Comparison of ENCODE assay signal across 8 cellular contexts in the genomic region with DNA sequence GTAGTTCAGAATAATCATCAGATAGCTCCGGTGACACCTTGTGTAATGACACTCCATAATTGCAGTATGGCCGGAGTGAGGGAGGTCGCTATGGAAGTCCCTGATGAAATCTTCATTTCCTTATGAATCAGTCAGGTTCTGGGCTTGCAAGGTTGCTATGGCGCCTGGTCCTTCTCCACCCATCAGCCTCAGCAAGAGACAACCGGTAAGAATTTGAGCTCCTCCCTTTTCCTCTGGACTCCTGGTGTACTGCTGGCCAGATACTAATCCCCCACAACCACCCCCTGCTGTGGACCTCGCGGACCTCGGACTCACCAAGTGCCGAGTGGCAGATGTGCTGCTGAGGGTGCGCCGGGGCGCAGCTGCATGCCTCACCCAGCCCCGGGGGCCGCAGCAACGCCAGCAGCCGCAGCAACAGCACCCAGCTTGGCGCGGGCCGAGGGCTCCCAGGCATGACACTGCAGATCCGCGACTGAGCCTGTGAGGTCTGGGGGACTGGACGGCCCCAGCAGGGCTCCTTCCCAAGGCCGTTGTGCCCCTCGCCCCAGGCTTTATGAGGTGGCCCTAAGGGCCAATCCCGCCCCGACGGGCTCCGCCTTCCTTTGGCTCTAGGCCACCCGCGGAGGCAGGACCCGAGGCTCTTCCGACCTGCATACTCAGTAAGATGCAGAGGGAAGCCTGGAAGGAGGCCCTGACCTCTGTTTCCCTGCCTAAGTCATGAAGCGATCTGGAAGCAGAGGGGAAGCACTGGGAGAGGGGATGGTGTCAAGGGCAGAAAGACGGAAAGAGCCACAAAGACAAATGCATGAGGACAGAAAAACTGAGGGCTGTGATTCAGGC. TPM values are rescaled to one million over a fixed set of nuclear protein-coding genes. Genes with fewer than 3 reads are reported as not detected.
A peak's percentile ranks its signal among the peaks of the same experiment; 100 is the strongest.
DNase-seq lines count a peak whose midpoint lies in the region; ATAC-seq and TF ChIP-seq lines count a peak whose summit lies in the region.

Gene TIMP4 (minus strand): TSS at position 526 of the 840 bp plus-strand sequence. CDS start 72 bp downstream, at position 454.

- ATAC-seq in GM23338 = peak; percentile 75
- ATAC-seq in gastrocnemius medialis = peak; percentile 12 to 33
- no peak for ATAC-seq in GM21717 (IDR thresholded peaks at IDR 0.05; ENCODE audit: unreplicated experiment)
- no peak for ATAC-seq in T-cell (replicated peaks in 1 of 4)

- TF ChIP-seq CTCF in GM23338 (conservative IDR thresholded peaks at IDR 0.05; ENCODE audit: low read depth in 2 of 2) = no peak
- no peak for TF ChIP-seq CTCF in gastrocnemius medialis (IDR thresholded peaks at IDR 0.05 in 4 of 5, conservative IDR thresholded peaks at IDR 0.05 in 1 of 5)

- no peaks in the 10 kb centered on the region for H3K27me3 ChIP-seq in GM23338 (ENCODE audit: insufficient read depth)
- H3K27me3 ChIP-seq in gastrocnemius medialis = no peaks in the 10 kb centered on the region

- peak; percentile 68 for DNase-seq in GM23338 (ENCODE audit: low spot score)
- peak; percentile 51 for DNase-seq in iPS DF 4.7 (ENCODE audit: extremely low read depth, low spot score)
- peak; percentile 9 to 54 for DNase-seq in gastrocnemius medialis
- no peak for DNase-seq in DMS 273 (lab: John Stamatoyannopoulos, UW; ENCODE audit: unreplicated experiment)
- DNase-seq in SHP77 treated with DMSO at 0.1 percent for 48 hours (lab: John Stamatoyannopoulos, UW) = no peak
- no peak for DNase-seq in T-cell

- H3K27ac Mint-ChIP-seq in GM23338 = peak within 1 kb of the TSS; percentile 90
- no peak within 1 kb of the TSS for H3K27ac Mint-ChIP-seq in T-cell

- H3K36me3 ChIP-seq in GM23338 (ENCODE audit: insufficient read depth) = no peaks in the 10 kb centered on the region; the same call in 1 of the 2 replicates
- no peaks in the 10 kb centered on the region for H3K36me3 ChIP-seq in gastrocnemius medialis

- H3K27me3 Mint-ChIP-seq in GM23338 (ENCODE audit: insufficient read depth, low read depth, poor library complexity) (peaks cover 5% of the 10 kb centered on the region), T-cell (peaks cover 7 to 23% of the 10 kb centered on the region in 2 donors)

- H3K9me3 Mint-ChIP-seq in GM23338 (no peaks in the 10 kb centered on the region), T-cell (no peaks in the 10 kb centered on the region)

- POLR2A ChIA-PET in T-cell (lab: Charles Lee) = no interaction called here

- H3K4me3 ChIP-seq in GM23338 (peak within 1 kb of the TSS; percentile 51), gastrocnemius medialis (peak within 1 kb of the TSS; percentile 53 to 70 (median 58))

- H4K20me1 ChIP-seq in GM23338 (replicated peaks; ENCODE audit: insufficient read depth) = no peaks in the 10 kb centered on the region

- TF ChIP-seq POLR2A in gastrocnemius medialis (IDR thresholded peaks at IDR 0.05) = peak in 1 of 2 donors; percentile 67

- H3K27ac ChIP-seq in GM23338 (ENCODE audit: low read depth) (peak within 1 kb of the TSS; percentile 92), adipose tissue (ENCODE audit: low read depth, low read length) (no peak within 1 kb of the TSS), gastrocnemius medialis (peak within 1 kb of the TSS; percentile 62 to 76 (median 74))

- no peaks in the 10 kb centered on the region for H3K79me2 ChIP-seq in GM23338 (replicated peaks; ENCODE audit: insufficient read depth)

- H3K4me3 Mint-ChIP-seq in GM23338 (peak within 1 kb of the TSS; percentile 64), T-cell (peak within 1 kb of the TSS in 1 of 3 donors; percentile 29)

- CTCF ChIA-PET in T-cell (lab: Charles Lee) = no interaction called here

- H3F3A ChIP-seq in GM23338 (replicated peaks; ENCODE audit: low read depth) = peaks cover 5% of the 10 kb centered on the region

- peak within 1 kb of the TSS; percentile 85 for H3K4me2 ChIP-seq in GM23338

- in situ Hi-C loops in gastrocnemius medialis (cut with MboI; ENCODE audit: low sequenced_read_pairs in 4 of 4) = no loop called here

- no peaks in the 10 kb centered on the region for H3K9me3 ChIP-seq in gastrocnemius medialis

- 5 to 11% (median 11%) methylated on average over 34 of the region's 34 CpGs for WGBS in adipose tissue, 3 donors

- intact Hi-C loops in gastrocnemius medialis (cut with DNase I; ENCODE audit: low total_unique reads) = no loop called here

- H3K36me3 Mint-ChIP-seq in GM23338 (ENCODE audit: low read depth) = peaks cover 23% of the 10 kb centered on the region
- H3K36me3 Mint-ChIP-seq in T-cell = no peaks in the 10 kb centered on the region

- H3K4me1 Mint-ChIP-seq in GM23338 (peaks cover 50% of the 10 kb centered on the region), T-cell (peaks cover 0 to 2% (median 0%) of the 10 kb centered on the region in 3 donors)

- no peaks in the 10 kb centered on the region for H3K9me2 ChIP-seq in GM23338 (ENCODE audit: insufficient read depth)

- peaks cover 19% of the 10 kb centered on the region for H3K4me1 ChIP-seq in GM23338 (ENCODE audit: insufficient read depth)
- peaks cover 20 to 24% of the 10 kb centered on the region in 2 donors for H3K4me1 ChIP-seq in gastrocnemius medialis

- H2AFZ ChIP-seq in GM23338 = peak within 1 kb of the TSS; percentile 45; the same call in 1 of the 2 replicates

TF ChIP-seq in GM23338, 12 proteins besides CTCF, POLR2A, EP300 and RAD21 (continues in another document):
- TF ChIP-seq ZNF331 (CRISPR knock-in tag; IDR thresholded peaks at IDR 0.05; ENCODE audit: low read depth) (no peak), POLR2AphosphoS5 (IDR thresholded peaks at IDR 0.05; ENCODE audit: low read depth) (no peak), NANOG (IDR thresholded peaks at IDR 0.05; ENCODE audit: borderline replicate concordance) (no peak), EZH2phosphoT487 (IDR thresholded peaks at IDR 0.05; ENCODE audit: unreplicated experiment) (no peak), ZNF462 (CRISPR knock-in tag; IDR thresholded peaks at IDR 0.05) (no peak)

RNA-seq across cellular contexts. Expression of gene TIMP4, which starts in this region (rescaled TPM):
- 11.1 and 16.1 TPM in 2 replicates for total RNA-seq in GM23338 (2014; rRNA removed; shearing (Covaris generic))
- 6.7 and 6.9 TPM in 2 replicates for polyA plus RNA-seq in GM23338 (2016; fragmentation: Nextera tagmentation; extraction: Ambion mirVana)
- polyA plus RNA-seq in adipose tissue = 100 to 1,000 TPM in 2 of 3 donors, 10 to 100 TPM in 1; 29.1 to 374 (median 109) TPM
- 10 to 100 TPM; 15.9 to 29.7 (median 22.5) TPM for total RNA-seq in gastrocnemius medialis
- total RNA-seq in T-cell = not detected

Comparison
In these comparisons a context has a peak if more than half of its experiments do, and no peak if none do; other contexts are left out.
1. RNA of gene TIMP4 (total RNA-seq): 15.9 to 29.7 TPM in gastrocnemius medialis and 11.1 to 16.1 TPM in GM23338; not detected in T-cell; every median in the first group is over 10 times any median in the second.
2. ATAC-seq: peak in GM23338 (single experiment) and gastrocnemius medialis (2 of 2); none in GM21717 (single experiment) and T-cell (0 of 4).
3. DNase-seq: peak in GM23338 (single experiment), iPS DF 4.7 (single experiment) and gastrocnemius medialis (2 of 2); none in DMS 273 (single experiment), SHP77 treated with DMSO at 0.1 percent for 48 hours (single experiment) and T-cell (0 of 34).